ENCODE assay signal across 17 cellular contexts in genomic region chr7:39621261-39621660, GRCh38. TPM values are rescaled to one million over a fixed set of nuclear protein-coding genes. Genes with fewer than 3 reads are reported as not detected.
DNase-seq lines count a peak whose midpoint lies in the region; ATAC-seq and TF ChIP-seq lines count a peak whose summit lies in the region.
"Had no signal": no experiment of that assay in that cellular context is flagged by ENCODE, and none has a peak within 500 bp of the region (broad histone marks: within the 10 kb centered on the region; RNA-seq: fewer than 3 reads in every experiment).

No MANE protein-coding gene starts in this region.

- no peaks in the 10 kb centered on the region for H3K27me3 Mint-ChIP-seq in stimulated activated memory B cell treated with anti-CD40 and anti-IgM and Interleukin-4, amounts not matched to agents 10 μg/mL and 1 μg/mL and 100 μg/mL, for 72 hours
- H3K27me3 Mint-ChIP-seq: naive thymus-derived CD8-positive, alpha-beta T cell had no signal

- peak overlapping the region; percentile 25 for H3K9ac ChIP-seq in GM23248

- no peaks in the 10 kb centered on the region for H3K9me3 Mint-ChIP-seq in stimulated activated memory B cell treated with anti-CD40 and anti-IgM and Interleukin-4, amounts not matched to agents 10 μg/mL and 1 μg/mL and 100 μg/mL, for 72 hours
- H3K9me3 Mint-ChIP-seq: activated CD4-positive, alpha-beta T cell treated with anti-CD3 and anti-CD28 coated beads, Interleukin-2, amount 10 ng/mL, durations not matched to agents 7 days and 5 days; naive thymus-derived CD8-positive, alpha-beta T cell; T-helper 1 cell treated with Interleukin-12 subunit alpha and Interleukin-12 subunit beta and Interleukin-4 antibody, amounts not matched to agents 30 μg/mL and 1 μg/mL, for 36 hours had no signal

- peaks cover 55% of the 10 kb centered on the region for H3K4me1 ChIP-seq in GM23248 (ENCODE audit: insufficient read depth)

- no peak for ATAC-seq in stimulated activated memory B cell treated with anti-CD40 and anti-IgM and Interleukin-4, amounts not matched to agents 10 μg/mL and 1 μg/mL and 100 μg/mL, for 72 hours
- ATAC-seq in HG02885 (IDR thresholded peaks at IDR 0.05; ENCODE audit: poor library complexity, unreplicated experiment) (no peak), HG02981 (IDR thresholded peaks at IDR 0.05; ENCODE audit: unreplicated experiment) (no peak)
- ATAC-seq: esophagus mucosa; HCT116; naive thymus-derived CD8-positive, alpha-beta T cell had no signal

- in situ Hi-C loops in GM23248 (cut with MboI): no loop called here

- H3K27ac ChIP-seq in GM23248 (peak overlapping the region; percentile 97), RWPE1 (no peak overlapping the region)

- H2AFZ ChIP-seq in GM23248: no peak overlapping the region

- no peaks in the 10 kb centered on the region for H4K20me1 ChIP-seq in GM23248 (ENCODE audit: insufficient read depth)

- CTCF ChIA-PET in RWPE1 (lab: Yijun Ruan, JAX): no interaction called here

- H3K27me3 ChIP-seq in GM23248 (replicated peaks; ENCODE audit: insufficient read depth): no peaks in the 10 kb centered on the region

- no peaks in the 10 kb centered on the region for H3K36me3 ChIP-seq in GM23248 (ENCODE audit: low read depth)

- 0% methylated on average over 1 of the region's 1 CpG for WGBS in GM23248 (ENCODE audit: low coverage in 1 of 2, low lambda C conversion rate in 2 of 2, missing lambda C conversion rate in 2 of 2), 2 experiments

- H3K79me2 ChIP-seq in GM23248 (ENCODE audit: insufficient read depth): peaks cover 38% of the 10 kb centered on the region

- H3K4me3 Mint-ChIP-seq in stimulated activated memory B cell treated with anti-CD40 and anti-IgM and Interleukin-4, amounts not matched to agents 10 μg/mL and 1 μg/mL and 100 μg/mL, for 72 hours: no peak overlapping the region

- POLR2A ChIA-PET in RWPE1 (lab: Yijun Ruan, JAX; ENCODE audit: low non-redundant PET): no interaction called here

- peak overlapping the region; percentile 92 for H3K4me2 ChIP-seq in GM23248 (ENCODE audit: unreplicated experiment)

- H3K4me3 ChIP-seq in GM23248 (peak overlapping the region; percentile 41), fibroblast of mammary gland (ENCODE audit: control insufficient read depth, low read depth, low read length) (no peak overlapping the region)
- H3K4me3 ChIP-seq: skin epidermis had no signal

- H3F3A ChIP-seq in GM23248 (ENCODE audit: insufficient read depth): peaks cover 50% of the 10 kb centered on the region

- no peak for TF ChIP-seq CTCF in RWPE1 (conservative IDR thresholded peaks at IDR 0.05; ENCODE audit: low read depth)
- TF ChIP-seq CTCF in fibroblast of mammary gland (conservative IDR thresholded peaks at IDR 0.05; ENCODE audit: control insufficient read depth, insufficient read depth, low read depth, low read length): no peak

- H3K9me3 ChIP-seq in GM23248 (ENCODE audit: low read depth): no peaks in the 10 kb centered on the region

- H3K9me2 ChIP-seq in GM23248 (ENCODE audit: insufficient read depth): 0 out of 2 replicates have a peak, but pooled peaks cover 3% of the 10 kb centered on the region

- H3K27ac Mint-ChIP-seq in stimulated activated memory B cell treated with anti-CD40 and anti-IgM and Interleukin-4, amounts not matched to agents 10 μg/mL and 1 μg/mL and 100 μg/mL, for 72 hours: peak overlapping the region; percentile 82

- H3K4me1 Mint-ChIP-seq in stimulated activated memory B cell treated with anti-CD40 and anti-IgM and Interleukin-4, amounts not matched to agents 10 μg/mL and 1 μg/mL and 100 μg/mL, for 72 hours: peaks cover 44% of the 10 kb centered on the region

- H3K36me3 Mint-ChIP-seq in stimulated activated memory B cell treated with anti-CD40 and anti-IgM and Interleukin-4, amounts not matched to agents 10 μg/mL and 1 μg/mL and 100 μg/mL, for 72 hours: no peaks in the 10 kb centered on the region

- DNase-seq in GM23248: peak; percentile 95
- DNase-seq in RWPE1 (ENCODE audit: low spot score): peak; percentile 45
- peak; percentile 93 for DNase-seq in fibroblast of mammary gland (ENCODE audit: low read depth)
- no peak for DNase-seq in middle frontal gyrus (ENCODE audit: extremely low spot score, low spot score)
- DNase-seq: activated CD4-positive, alpha-beta T cell treated with anti-CD3 and anti-CD28 coated beads, Interleukin-2, amount 10 ng/mL, durations not matched to agents 7 days and 5 days; activated effector memory CD4-positive, alpha-beta T cell treated with Interleukin-2 at 50 U/mL for 16 hours; cerebellar nuclear complex; DMS 273 treated with DMSO at 0.1 percent for 48 hours; naive thymus-derived CD8-positive, alpha-beta T cell; NCI-H2171 had no signal

RNA-seq across cellular contexts. Expression of gene RALA, which starts 2.1 kb away (rescaled TPM):
- total RNA-seq in GM23248 (2014; rRNA removed; shearing (Covaris generic)): 21.7 and 23.1 TPM in 2 replicates
- polyA plus RNA-seq in GM23248 (2016; fragmentation: Nextera tagmentation; extraction: Ambion mirVana): 79.2 and 82.8 TPM in 2 replicates

RNA-seq across cellular contexts. Expression of gene YAE1, which starts 55.1 kb away (rescaled TPM):
- 21.8 and 22.4 TPM in 2 replicates for total RNA-seq in GM23248 (2014; rRNA removed; shearing (Covaris generic))
- 40.5 and 43.5 TPM in 2 replicates for polyA plus RNA-seq in GM23248 (2016; fragmentation: Nextera tagmentation; extraction: Ambion mirVana)
